Comparison of ENCODE assay signal across 8 cellular contexts in the genomic region with DNA sequence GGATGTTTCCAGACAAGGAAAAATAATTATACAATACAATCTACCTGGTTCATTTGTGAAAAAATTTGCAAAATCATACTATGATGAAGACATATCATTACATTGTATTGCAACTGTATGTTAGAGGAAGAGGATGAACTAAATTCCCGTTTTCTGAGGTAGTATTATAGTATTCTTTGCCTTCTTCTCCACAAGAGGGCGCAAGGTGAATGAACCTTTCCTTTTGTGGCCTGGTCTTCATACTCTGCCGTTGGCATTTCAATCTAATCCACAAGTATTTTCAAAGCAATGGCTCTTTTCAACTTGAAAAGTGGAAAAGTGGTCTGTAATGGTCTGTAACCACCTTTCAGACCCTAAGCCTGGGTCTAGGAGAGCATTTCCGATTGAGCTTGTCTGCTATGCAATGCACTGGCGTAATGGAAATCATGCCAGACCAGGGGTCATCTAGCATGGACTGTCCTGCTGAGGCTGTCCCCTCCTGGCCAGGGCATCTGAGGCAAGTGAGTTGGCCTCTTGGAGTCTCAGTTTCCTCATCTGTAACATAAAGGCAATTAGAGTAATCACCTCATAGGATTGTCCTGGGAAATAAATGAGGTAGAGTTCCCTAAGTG. TPM values are rescaled to one million over a fixed set of nuclear protein-coding genes. Genes with fewer than 3 reads are reported as not detected.
DNase-seq lines count a peak whose midpoint lies in the region; ATAC-seq and TF ChIP-seq lines count a peak whose summit lies in the region.

No MANE protein-coding gene starts in this region.

- no peak overlapping the region for H3K4me3 ChIP-seq in fibroblast of villous mesenchyme (ENCODE audit: low read depth, low read length)

- no peaks in the 10 kb centered on the region for H3K36me3 Mint-ChIP-seq in activated CD8-positive, alpha-beta T cell treated with anti-CD3 and anti-CD28 coated beads, Interleukin-2, amount 10 ng/mL, durations not matched to agents 7 days and 5 days (ENCODE audit: low read depth)

- no peaks in the 10 kb centered on the region for H3K9me3 Mint-ChIP-seq in activated CD8-positive, alpha-beta T cell treated with anti-CD3 and anti-CD28 coated beads, Interleukin-2, amount 10 ng/mL, durations not matched to agents 7 days and 5 days (ENCODE audit: insufficient read depth)

- no peak overlapping the region for H3K27ac Mint-ChIP-seq in activated CD8-positive, alpha-beta T cell treated with anti-CD3 and anti-CD28 coated beads, Interleukin-2, amount 10 ng/mL, durations not matched to agents 7 days and 5 days

- peaks cover 6% of the 10 kb centered on the region for H3K27me3 Mint-ChIP-seq in activated CD8-positive, alpha-beta T cell treated with anti-CD3 and anti-CD28 coated beads, Interleukin-2, amount 10 ng/mL, durations not matched to agents 7 days and 5 days (ENCODE audit: low read depth)

- H3K4me1 Mint-ChIP-seq in activated CD8-positive, alpha-beta T cell treated with anti-CD3 and anti-CD28 coated beads, Interleukin-2, amount 10 ng/mL, durations not matched to agents 7 days and 5 days (ENCODE audit: low read depth), result peaks cover 8% of the 10 kb centered on the region

- H3K4me3 Mint-ChIP-seq in activated CD8-positive, alpha-beta T cell treated with anti-CD3 and anti-CD28 coated beads, Interleukin-2, amount 10 ng/mL, durations not matched to agents 7 days and 5 days, result no peak overlapping the region

- TF ChIP-seq CTCF in fibroblast of villous mesenchyme (IDR thresholded peaks at IDR 0.05; ENCODE audit: insufficient read depth, low read depth, low read length), result peak; percentile 77
- peak in 1 of 3 donors; percentile 42 for TF ChIP-seq CTCF in omental fat pad (IDR thresholded peaks at IDR 0.05)

- DNase-seq in COR-L47 (lab: John Stamatoyannopoulos, UW), result peak; percentile 71
- DNase-seq in GM19240 (ENCODE audit: insufficient read length, low spot score), result peak; percentile 11
- peak; percentile 58 for DNase-seq in HS-27A (ENCODE audit: low read depth)
- DNase-seq in NCI-H748 (lab: John Stamatoyannopoulos, UW; ENCODE audit: unreplicated experiment), result peak; percentile 78
- DNase-seq in activated CD8-positive, alpha-beta T cell treated with anti-CD3 and anti-CD28 coated beads, Interleukin-2, amount 10 ng/mL, durations not matched to agents 7 days and 5 days, result peak; percentile 65
- DNase-seq in fibroblast of villous mesenchyme (ENCODE audit: low read depth), result peak; percentile 81
- no peak for DNase-seq in omental fat pad (ENCODE audit: low spot score)
- no peak for DNase-seq in activated effector memory CD4-positive, alpha-beta T cell treated with Interleukin-2 at 50 U/mL for 16 hours

- POLR2A ChIA-PET in activated CD8-positive, alpha-beta T cell treated with anti-CD3 and anti-CD28 coated beads, Interleukin-2, amount 10 ng/mL, durations not matched to agents 7 days and 5 days (lab: Charles Lee), result interaction anchor here (1.0 kb wide), 1 partner anchor 164 kb away, joined by 3 read pairs; no protein-coding TSS in a partner anchor

- peak; percentile 78 for ATAC-seq in activated CD8-positive, alpha-beta T cell treated with anti-CD3 and anti-CD28 coated beads, Interleukin-2, amount 10 ng/mL, durations not matched to agents 7 days and 5 days
- peak; percentile 71 for ATAC-seq in omental fat pad (ENCODE audit: low FRiP score)

- CTCF ChIA-PET in activated CD8-positive, alpha-beta T cell treated with anti-CD3 and anti-CD28 coated beads, Interleukin-2, amount 10 ng/mL, durations not matched to agents 7 days and 5 days (lab: Charles Lee), result interaction anchor here (0.8 to 2.9 kb wide), 8 partner anchors 9 to 337 kb away, joined by 3 to 10 read pairs (median 4); no protein-coding TSS in a partner anchor

RNA-seq across cellular contexts. Expression of gene ZNF396, which starts 30.8 kb away (rescaled TPM):
- under 1 TPM; 0.32 to 0.60 TPM for total RNA-seq in activated CD8-positive, alpha-beta T cell treated with anti-CD3 and anti-CD28 coated beads, Interleukin-2, amount 10 ng/mL, durations not matched to agents 7 days and 5 days
- total RNA-seq in fibroblast of villous mesenchyme (0.64 and 1.3 TPM in 2 replicates), omental fat pad (1 to 10 TPM in 2 of 4 donors, under 1 TPM in 2; 0.60 to 2.2 (median 1.1) TPM)

Comparison
In these comparisons a context has a peak if more than half of its experiments do, and no peak if none do; other contexts are left out.
1. DNase-seq: peak in COR-L47 (single experiment), GM19240 (single experiment), HS-27A (single experiment), NCI-H748 (single experiment), activated CD8-positive, alpha-beta T cell treated with anti-CD3 and anti-CD28 coated beads, Interleukin-2, amount 10 ng/mL, durations not matched to agents 7 days and 5 days (single experiment) and fibroblast of villous mesenchyme (single experiment); none in omental fat pad (single experiment) and activated effector memory CD4-positive, alpha-beta T cell treated with Interleukin-2 at 50 U/mL for 16 hours (single experiment).